Comparison of ENCODE assay signal across 8 cellular contexts in genomic region chr9:72271617-72272478, GRCh38.
DNase-seq lines count a peak whose midpoint lies in the region; ATAC-seq and TF ChIP-seq lines count a peak whose summit lies in the region.

No MANE protein-coding gene starts in this region.

- H3K4me2 ChIP-seq in osteoblast (ENCODE audit: insufficient read depth, low read length) = no peak overlapping the region

- no peak overlapping the region for H3K4me3 Mint-ChIP-seq in natural killer cell
- no peak overlapping the region for H3K4me3 Mint-ChIP-seq in natural killer cell treated with Interleukin-12 subunit alpha and Interleukin-12 subunit beta and Interleukin-15 and Interleukin-18, amount 100 ng/mL, for 72 hours
- H3K4me3 Mint-ChIP-seq in HFFc6 = no peak overlapping the region

- intact Hi-C loops in natural killer cell (cut with micrococcal nuclease) = loop anchor here (1.0 to 10.0 kb wide), 4 partner anchors 233 to 987 kb away; no protein-coding TSS in a partner anchor
- intact Hi-C loops in posterior vena cava (cut with DNase I) = loop anchor here (5.0 to 10.0 kb wide), 3 partner anchors 235 to 553 kb away; no protein-coding TSS in a partner anchor

- H3K9me3 Mint-ChIP-seq in natural killer cell = no peaks in the 10 kb centered on the region
- no peaks in the 10 kb centered on the region for H3K9me3 Mint-ChIP-seq in natural killer cell treated with Interleukin-12 subunit alpha and Interleukin-12 subunit beta and Interleukin-15 and Interleukin-18, amount 100 ng/mL, for 72 hours
- no peaks in the 10 kb centered on the region for H3K9me3 Mint-ChIP-seq in HFFc6

- TF ChIP-seq CTCF in natural killer cell (IDR thresholded peaks at IDR 0.05) (peak; percentile 89), HFFc6 (IDR thresholded peaks at IDR 0.05) (peak; percentile 97), osteoblast (IDR thresholded peaks at IDR 0.05; ENCODE audit: extremely low read depth, low read depth, low read length) (peak; percentile 86)

- ATAC-seq in natural killer cell = peak; percentile 66 to 79 (median 67)
- no peak for ATAC-seq in natural killer cell treated with Interleukin-12 subunit alpha and Interleukin-12 subunit beta and Interleukin-15 and Interleukin-18, amount 100 ng/mL, for 72 hours

- H3K9me3 ChIP-seq in osteoblast (ENCODE audit: low read depth, low read length) = no peaks in the 10 kb centered on the region

- H3K36me3 Mint-ChIP-seq in natural killer cell (no peaks in the 10 kb centered on the region), HFFc6 (ENCODE audit: low read depth) (no peaks in the 10 kb centered on the region)
- H3K36me3 Mint-ChIP-seq in natural killer cell treated with Interleukin-12 subunit alpha and Interleukin-12 subunit beta and Interleukin-15 and Interleukin-18, amount 100 ng/mL, for 72 hours = no peaks in the 10 kb centered on the region

- no peaks in the 10 kb centered on the region for H3K36me3 ChIP-seq in osteoblast (ENCODE audit: insufficient read depth, low read length)

- DNase-seq in natural killer cell (no peak), HFFc6 (peak; percentile 57), NCI-H2196 (lab: John Stamatoyannopoulos, UW; ENCODE audit: unreplicated experiment) (peak; percentile 59), fibroblast of the conjunctiva (ENCODE audit: low read depth) (peak; percentile 32), osteoblast (ENCODE audit: insufficient read length, low spot score, missing footprints) (peak; percentile 89), posterior vena cava (ENCODE audit: low spot score) (no peak)
- DNase-seq in natural killer cell treated with Interleukin-12 subunit alpha and Interleukin-12 subunit beta and Interleukin-15 and Interleukin-18, amount 100 ng/mL, for 72 hours (ENCODE audit: low spot score) = no peak
- peak; percentile 3 for DNase-seq in activated CD8-positive, alpha-beta memory T cell treated with anti-CD3 and anti-CD28 coated beads, Interleukin-2, amount 50 U/mL, for 1 hour (ENCODE audit: extremely low read depth)

- no peak overlapping the region for H3K27ac ChIP-seq in osteoblast (ENCODE audit: low read depth, low read length)

- peaks cover 4% of the 10 kb centered on the region for H3K27me3 ChIP-seq in osteoblast (ENCODE audit: insufficient read depth, low read length)

- H4K20me1 ChIP-seq in osteoblast (ENCODE audit: insufficient read depth, low read length) = no peaks in the 10 kb centered on the region

- H3K27me3 Mint-ChIP-seq in natural killer cell (ENCODE audit: low read depth in 2 of 2) (peaks cover 5 to 10% of the 10 kb centered on the region in 2 donors), HFFc6 (ENCODE audit: insufficient read depth) (peaks cover 15% of the 10 kb centered on the region)
- peaks cover 0 to 3% of the 10 kb centered on the region in 2 donors for H3K27me3 Mint-ChIP-seq in natural killer cell treated with Interleukin-12 subunit alpha and Interleukin-12 subunit beta and Interleukin-15 and Interleukin-18, amount 100 ng/mL, for 72 hours

- no peak overlapping the region for H2AFZ ChIP-seq in osteoblast (ENCODE audit: low read length)

- H3K4me1 Mint-ChIP-seq in natural killer cell (no peaks in the 10 kb centered on the region), HFFc6 (ENCODE audit: low read depth) (peaks cover 7% of the 10 kb centered on the region)
- H3K4me1 Mint-ChIP-seq in natural killer cell treated with Interleukin-12 subunit alpha and Interleukin-12 subunit beta and Interleukin-15 and Interleukin-18, amount 100 ng/mL, for 72 hours (ENCODE audit: low read depth in 2 of 2) = no peaks in the 10 kb centered on the region

- H3K4me1 ChIP-seq in osteoblast (ENCODE audit: insufficient read depth, low read length) = no peaks in the 10 kb centered on the region

- no peaks in the 10 kb centered on the region for H3K79me2 ChIP-seq in osteoblast (ENCODE audit: insufficient read depth, low read length)

- H3K4me3 ChIP-seq in osteoblast (ENCODE audit: insufficient read depth, low read length) = no peak overlapping the region

- H3K27ac Mint-ChIP-seq in natural killer cell (no peak overlapping the region), HFFc6 (no peak overlapping the region)
- H3K27ac Mint-ChIP-seq in natural killer cell treated with Interleukin-12 subunit alpha and Interleukin-12 subunit beta and Interleukin-15 and Interleukin-18, amount 100 ng/mL, for 72 hours = no peak overlapping the region

Comparison
In these comparisons a context has a peak if more than half of its experiments do, and no peak if none do; other contexts are left out.
1. ATAC-seq: peak in natural killer cell (3 of 3); none in natural killer cell treated with Interleukin-12 subunit alpha and Interleukin-12 subunit beta and Interleukin-15 and Interleukin-18, amount 100 ng/mL, for 72 hours (0 of 2).
2. DNase-seq: peak in HFFc6 (single experiment), NCI-H2196 (single experiment), activated CD8-positive, alpha-beta memory T cell treated with anti-CD3 and anti-CD28 coated beads, Interleukin-2, amount 50 U/mL, for 1 hour (single experiment), fibroblast of the conjunctiva (single experiment) and osteoblast (single experiment); none in natural killer cell (single experiment), natural killer cell treated with Interleukin-12 subunit alpha and Interleukin-12 subunit beta and Interleukin-15 and Interleukin-18, amount 100 ng/mL, for 72 hours (single experiment) and posterior vena cava (single experiment).
3. Peak in every context shown above with its lines, with median percentiles within 50 percentile points of each other: CTCF ChIP-seq.